13 cellular contexts compared by ENCODE assay signal in genomic region chr17:9647014-9647413, GRCh38. TPM values are rescaled to one million over a fixed set of nuclear protein-coding genes. Genes with fewer than 3 reads are reported as not detected.
DNase-seq lines count a peak whose midpoint lies in the region; ATAC-seq and TF ChIP-seq lines count a peak whose summit lies in the region.
"Had no signal": no experiment of that assay in that cellular context is flagged by ENCODE, and none has a peak within 500 bp of the region (broad histone marks: within the 10 kb centered on the region; RNA-seq: fewer than 3 reads in every experiment).

No MANE protein-coding gene starts in this region.

- peaks cover 64% of the 10 kb centered on the region for H3K27me3 Mint-ChIP-seq in neural crest cell (ENCODE audit: low read depth)
- peaks cover 50% of the 10 kb centered on the region for H3K27me3 Mint-ChIP-seq in activated naive CD8-positive, alpha-beta T cell treated with anti-CD3 and anti-CD28 coated beads, Interleukin-2, amount 50 U/mL, for 24 hours

- peaks cover 22% of the 10 kb centered on the region for H3K4me1 Mint-ChIP-seq in neural crest cell
- peaks cover 15% of the 10 kb centered on the region for H3K4me1 Mint-ChIP-seq in activated naive CD8-positive, alpha-beta T cell treated with anti-CD3 and anti-CD28 coated beads, Interleukin-2, amount 50 U/mL, for 24 hours

- TF ChIP-seq CTCF in epithelial cell of proximal tubule (conservative IDR thresholded peaks at IDR 0.05; ENCODE audit: low read depth, low read length) (no peak), neural crest cell (conservative IDR thresholded peaks at IDR 0.05) (no peak)

- no peak overlapping the region for H3K27ac Mint-ChIP-seq in neural crest cell (ENCODE audit: unreplicated experiment)
- no peak overlapping the region for H3K27ac Mint-ChIP-seq in activated naive CD8-positive, alpha-beta T cell treated with anti-CD3 and anti-CD28 coated beads, Interleukin-2, amount 50 U/mL, for 24 hours
- H3K27ac Mint-ChIP-seq: activated T-helper 17 cell treated with anti-CD3 and anti-CD28 coated beads, Interleukin-2, amount 50 U/mL, for 72 hours; CD4-positive, alpha-beta memory T cell had no signal

- H3K9me3 Mint-ChIP-seq in neural crest cell: no peaks in the 10 kb centered on the region
- H3K9me3 Mint-ChIP-seq in activated naive CD8-positive, alpha-beta T cell treated with anti-CD3 and anti-CD28 coated beads, Interleukin-2, amount 50 U/mL, for 24 hours: no peaks in the 10 kb centered on the region
- H3K9me3 Mint-ChIP-seq: activated T-helper 17 cell treated with anti-CD3 and anti-CD28 coated beads, Interleukin-2, amount 50 U/mL, for 72 hours; CD4-positive, alpha-beta memory T cell had no signal

- no peak for ATAC-seq in HG02981 (IDR thresholded peaks at IDR 0.05; ENCODE audit: unreplicated experiment)
- no peak for ATAC-seq in activated naive CD8-positive, alpha-beta T cell treated with anti-CD3 and anti-CD28 coated beads, Interleukin-2, amount 50 U/mL, for 24 hours
- ATAC-seq: activated T-helper 17 cell treated with anti-CD3 and anti-CD28 coated beads, Interleukin-2, amount 50 U/mL, for 72 hours had no signal

- peak overlapping the region; percentile 81 for H3K4me3 Mint-ChIP-seq in neural crest cell
- H3K4me3 Mint-ChIP-seq in activated naive CD8-positive, alpha-beta T cell treated with anti-CD3 and anti-CD28 coated beads, Interleukin-2, amount 50 U/mL, for 24 hours: no peak overlapping the region

- H3K36me3 Mint-ChIP-seq in neural crest cell (ENCODE audit: low read depth): no peaks in the 10 kb centered on the region
- H3K36me3 Mint-ChIP-seq in activated naive CD8-positive, alpha-beta T cell treated with anti-CD3 and anti-CD28 coated beads, Interleukin-2, amount 50 U/mL, for 24 hours (ENCODE audit: low read depth): no peaks in the 10 kb centered on the region
- H3K36me3 Mint-ChIP-seq: CD4-positive, alpha-beta memory T cell had no signal

- peak; percentile 76 for DNase-seq in ELF-1 (ENCODE audit: low read depth, low spot score)
- DNase-seq in NCI-H748 (lab: John Stamatoyannopoulos, UW; ENCODE audit: unreplicated experiment): peak; percentile 50
- peak; percentile 23 for DNase-seq in epithelial cell of proximal tubule (ENCODE audit: low read depth)
- no peak for DNase-seq in neural crest cell (ENCODE audit: low read depth, low spot score)
- no peak for DNase-seq in NCI-H446 (lab: John Stamatoyannopoulos, UW)
- DNase-seq in activated naive CD8-positive, alpha-beta T cell treated with anti-CD3 and anti-CD28 coated beads, Interleukin-2, amount 50 U/mL, for 24 hours: no peak
- no peak for DNase-seq in NCI-H446 treated with DMSO at 0.1 percent for 48 hours (lab: John Stamatoyannopoulos, UW)
- DNase-seq: CD4-positive, alpha-beta memory T cell; central memory CD4-positive, alpha-beta T cell; NCI-H2227 treated with DMSO at 0.1 percent for 48 hours had no signal

- H3K4me3 ChIP-seq in epithelial cell of proximal tubule (ENCODE audit: low read depth, low read length): peak overlapping the region; percentile 79

RNA-seq across cellular contexts. Expression of gene USP43, which starts 1.7 kb away (rescaled TPM):
- total RNA-seq in epithelial cell of proximal tubule: 7.8 and 10.3 TPM in 2 replicates
- total RNA-seq in neural crest cell: 2.0 and 2.7 TPM in 2 replicates
- total RNA-seq: mesenteric fat pad had no signal

Comparison
In these comparisons a context has a peak if more than half of its experiments do, and no peak if none do; other contexts are left out.
1. DNase-seq: peak in ELF-1 (single experiment), NCI-H748 (single experiment) and epithelial cell of proximal tubule (single experiment); none in neural crest cell (single experiment), NCI-H446 (0 of 2), activated naive CD8-positive, alpha-beta T cell treated with anti-CD3 and anti-CD28 coated beads, Interleukin-2, amount 50 U/mL, for 24 hours (single experiment) and NCI-H446 treated with DMSO at 0.1 percent for 48 hours (single experiment).